11 cellular contexts compared by ENCODE assay signal in the genomic region with DNA sequence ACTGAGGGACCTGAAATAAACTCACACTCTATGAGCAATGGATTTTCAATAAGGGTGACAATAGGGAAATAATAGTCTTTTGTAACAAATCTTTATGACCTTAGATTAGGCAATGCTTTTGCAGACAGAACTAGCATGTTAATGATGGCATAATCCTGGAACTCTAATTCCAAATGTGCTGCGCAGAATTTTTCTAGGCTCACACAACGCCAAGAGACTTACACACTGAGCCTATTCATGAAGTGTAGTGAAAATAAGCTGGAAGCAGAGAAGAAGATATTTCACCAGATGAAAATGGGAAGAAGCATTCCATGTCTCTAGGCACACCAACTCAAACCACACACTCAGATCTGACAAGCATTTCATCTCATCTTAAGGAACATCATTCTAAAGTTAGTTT.
DNase-seq lines count a peak whose midpoint lies in the region; FAIRE-seq and TF ChIP-seq lines count a peak whose summit lies in the region.
"Had no signal": no experiment of that assay in that cellular context is flagged by ENCODE, and none has a peak within 500 bp of the region (broad histone marks: within the 10 kb centered on the region; RNA-seq: fewer than 3 reads in every experiment).

No MANE protein-coding gene starts in this region.

- peaks cover 19% of the 10 kb centered on the region for H3K9me3 Mint-ChIP-seq in chondrocyte (ENCODE audit: low read depth)

- no peaks in the 10 kb centered on the region for H3K27me3 Mint-ChIP-seq in chondrocyte (ENCODE audit: low read depth)
- H3K27me3 Mint-ChIP-seq: CD4-positive, alpha-beta T cell had no signal

- no peak overlapping the region for H3K4me3 Mint-ChIP-seq in chondrocyte (ENCODE audit: unreplicated experiment)
- H3K4me3 Mint-ChIP-seq: CD4-positive, alpha-beta T cell had no signal

- POLR2A ChIA-PET in GM10248 (lab: Yijun Ruan, JAX) = no interaction called here

- CTCF ChIA-PET in GM10248 (lab: Yijun Ruan, JAX) = interaction anchor here (1.2 to 1.6 kb wide), 3 partner anchors 11 to 29 kb away, joined by 3 to 6 read pairs (median 3); no protein-coding TSS in a partner anchor

- peak overlapping the region; percentile 8 for H3K27ac Mint-ChIP-seq in chondrocyte (ENCODE audit: unreplicated experiment)
- H3K27ac Mint-ChIP-seq: CD4-positive, alpha-beta T cell had no signal

- H3K4me1 Mint-ChIP-seq in chondrocyte (ENCODE audit: low read depth) = peaks cover 15% of the 10 kb centered on the region

- H3K36me3 Mint-ChIP-seq in chondrocyte (ENCODE audit: low read depth) = peaks cover 1% of the 10 kb centered on the region

- peak; percentile 46 for FAIRE-seq in urothelium cell line (lab: Jason Lieb, UNC)

- TF ChIP-seq CTCF in chondrocyte (IDR thresholded peaks at IDR 0.05) = no peak
- no peak for TF ChIP-seq CTCF in GM10248 (IDR thresholded peaks at IDR 0.05; ENCODE audit: control extremely low read depth, extremely low read depth, low read depth, missing control alignments)

- DNase-seq in chondrocyte (ENCODE audit: low spot score) = no peak
- peak; percentile 51 for DNase-seq in foreskin melanocyte
- DNase-seq in pons (ENCODE audit: low spot score) = peak; percentile 55
- no peak for DNase-seq in urothelium cell line (ENCODE audit: low spot score)
- no peak for DNase-seq in GM10248 (ENCODE audit: extremely low spot score)
- no peak for DNase-seq in central memory CD4-positive, alpha-beta T cell
- DNase-seq in AG08396 (ENCODE audit: low spot score) = no peak
- DNase-seq: CD4-positive, alpha-beta T cell; DMS153; DMS79; GDM1 had no signal

Comparison
In these comparisons a context has a peak if more than half of its experiments do, and no peak if none do; other contexts are left out.
1. DNase-seq: peak in foreskin melanocyte (single experiment) and pons (single experiment); none in chondrocyte (single experiment), urothelium cell line (single experiment), GM10248 (single experiment), central memory CD4-positive, alpha-beta T cell (single experiment) and AG08396 (single experiment).